Comparison of ENCODE assay signal across 8 cellular contexts in genomic region chr2:38528008-38528442, GRCh38.
A peak's percentile ranks its signal among the peaks of the same experiment; 100 is the strongest.
DNase-seq lines count a peak whose midpoint lies in the region; ATAC-seq and TF ChIP-seq lines count a peak whose summit lies in the region.

No MANE protein-coding gene starts in this region.

- no peak for TF ChIP-seq CTCF in astrocyte of the cerebellum (IDR thresholded peaks at IDR 0.05; ENCODE audit: low read depth, low read length, missing control alignments)

- H3K4me3 ChIP-seq in astrocyte of the cerebellum (ENCODE audit: low read depth, low read length): peak overlapping the region; percentile 38
- H3K4me3 ChIP-seq in iPS-20b (ENCODE audit: low read length): peak overlapping the region; percentile 59
- peak overlapping the region; percentile 62 to 75 (median 75) for H3K4me3 ChIP-seq in skeletal muscle tissue (ENCODE audit: low read length in 3 of 3)

- in situ Hi-C loops in ACHN (cut with HindIII; ENCODE audit: low pct_ligation_motif_present, low pct_unique_long_range_greater_than_20kb, low sequenced_read_pairs) (no loop called here), astrocyte of the cerebellum (cut with HindIII; ENCODE audit: low sequenced_read_pairs) (no loop called here)

- H3K9ac ChIP-seq in iPS-20b (ENCODE audit: low read depth, low read length) (peak overlapping the region; percentile 38; the same call in 1 of the 2 replicates), skeletal muscle tissue (ENCODE audit: low read depth in 1 of 3, low read length in 3 of 3) (peak overlapping the region; percentile 70 to 80 (median 78))

- DNase-seq in ACHN: peak; percentile 35
- DNase-seq in HCEC 1CT: peak; percentile 64
- peak; percentile 87 for DNase-seq in RPMI7951 (ENCODE audit: low read depth)
- no peak for DNase-seq in astrocyte of the cerebellum (ENCODE audit: low read depth)
- DNase-seq in NCI-H2029 (lab: John Stamatoyannopoulos, UW): no peak

- no peak for ATAC-seq in HG03175 (IDR thresholded peaks at IDR 0.05; ENCODE audit: unreplicated experiment)

- H3K9me3 ChIP-seq in iPS-20b (ENCODE audit: insufficient read depth, low read depth, low read length): no peaks in the 10 kb centered on the region
- no peaks in the 10 kb centered on the region for H3K9me3 ChIP-seq in skeletal muscle tissue (ENCODE audit: control insufficient read depth in 3 of 3, low read length in 3 of 3)

- H3K27me3 ChIP-seq in iPS-20b (ENCODE audit: insufficient read depth, low read length): peaks cover 1% of the 10 kb centered on the region; the same call in 1 of the 2 replicates
- no peaks in the 10 kb centered on the region for H3K27me3 ChIP-seq in skeletal muscle tissue (ENCODE audit: control insufficient read depth in 3 of 3, insufficient read depth in 3 of 3, low read length in 3 of 3)

- H3K36me3 ChIP-seq in iPS-20b (ENCODE audit: insufficient read depth, low read depth, low read length): no peaks in the 10 kb centered on the region
- H3K36me3 ChIP-seq in skeletal muscle tissue (ENCODE audit: control insufficient read depth in 3 of 3, insufficient read depth in 3 of 3, low read length in 3 of 3): no peaks in the 10 kb centered on the region

- H3K4me1 ChIP-seq in iPS-20b (ENCODE audit: insufficient read depth, low read length): peaks cover 10% of the 10 kb centered on the region; the same call in 1 of the 2 replicates
- H3K4me1 ChIP-seq in skeletal muscle tissue (ENCODE audit: control insufficient read depth in 3 of 3, insufficient read depth in 3 of 3, low read length in 3 of 3): peaks cover 13 to 19% (median 17%) of the 10 kb centered on the region in 3 donors

- H3K27ac ChIP-seq in iPS-20b (ENCODE audit: low read length): no peak overlapping the region
- peak overlapping the region; percentile 62 for H3K27ac ChIP-seq in skeletal muscle tissue (ENCODE audit: low read depth, low read length)

Comparison
In these comparisons a context has a peak if more than half of its experiments do, and no peak if none do; other contexts are left out.
1. DNase-seq: peak in ACHN (single experiment), HCEC 1CT (single experiment) and RPMI7951 (single experiment); none in astrocyte of the cerebellum (single experiment) and NCI-H2029 (single experiment).
2. Peak in every context shown above with its lines, with median percentiles within 50 percentile points of each other: H3K4me3 ChIP-seq.